In genomic region chr7:100153713-100154519, GRCh38 we compare ENCODE assay signal across 10 cellular contexts. TPM values are rescaled to one million over a fixed set of nuclear protein-coding genes. Genes with fewer than 3 reads are reported as not detected.
DNase-seq lines count a peak whose midpoint lies in the region; ATAC-seq, FAIRE-seq and TF ChIP-seq lines count a peak whose summit lies in the region.
"Had no signal": no experiment of that assay in that cellular context is flagged by ENCODE, and none has a peak within 500 bp of the region (broad histone marks: within the 10 kb centered on the region; RNA-seq: fewer than 3 reads in every experiment).

No MANE protein-coding gene starts in this region.

- POLR2A ChIA-PET in WTC11 (lab: Charles Lee), result no interaction called here

- no peaks in the 10 kb centered on the region for H3K9me3 Mint-ChIP-seq in WTC11
- H3K9me3 Mint-ChIP-seq in mesothelial cell of epicardium, result no peaks in the 10 kb centered on the region
- H3K9me3 Mint-ChIP-seq: T-helper 2 cell treated with Interferon-gamma antibody and Interleukin-4, amounts not matched to agents 5 μg/mL and 100 μg/mL, for 36 hours had no signal

- peak; percentile 10 for DNase-seq in GM13976 (ENCODE audit: low spot score)
- DNase-seq in WTC11 (ENCODE audit: low spot score), result no peak
- no peak for DNase-seq in mesothelial cell of epicardium (ENCODE audit: low spot score in 2 of 2, unreplicated experiment in 2 of 2)
- DNase-seq in CD1c-positive myeloid dendritic cell (ENCODE audit: extremely low spot score), result no peak
- DNase-seq in NK-92 (lab: John Stamatoyannopoulos, UW; ENCODE audit: unreplicated experiment), result no peak
- no peak for DNase-seq in H54 (ENCODE audit: insufficient read length, low spot score)
- DNase-seq: anterior cingulate cortex had no signal

- in situ Hi-C loops in GM13976 (cut with MboI; ENCODE audit: low sequenced_read_pairs, unreplicated experiment), result no loop called here

- peaks cover 36% of the 10 kb centered on the region for H3K4me1 Mint-ChIP-seq in WTC11
- peaks cover 19% of the 10 kb centered on the region for H3K4me1 Mint-ChIP-seq in mesothelial cell of epicardium

- CTCF ChIA-PET in WTC11 (lab: Charles Lee), result interaction anchor here (1.5 kb wide), 1 partner anchor 23 kb away, joined by 5 read pairs; no protein-coding TSS in a partner anchor

- ATAC-seq in WTC11 (no peak), HG02973 (IDR thresholded peaks at IDR 0.05; ENCODE audit: unreplicated experiment) (no peak)

- no peak overlapping the region for H3K4me3 Mint-ChIP-seq in WTC11
- no peak overlapping the region for H3K4me3 Mint-ChIP-seq in mesothelial cell of epicardium
- H3K4me3 Mint-ChIP-seq: T-helper 2 cell treated with Interferon-gamma antibody and Interleukin-4, amounts not matched to agents 5 μg/mL and 100 μg/mL, for 36 hours had no signal

- H3K27me3 Mint-ChIP-seq in WTC11 (ENCODE audit: low read depth), result no peaks in the 10 kb centered on the region
- no peaks in the 10 kb centered on the region for H3K27me3 Mint-ChIP-seq in mesothelial cell of epicardium (ENCODE audit: low read depth)

- peak overlapping the region; percentile 91 for H3K27ac ChIP-seq in 22Rv1

- TF ChIP-seq CTCF in 22Rv1 (IDR thresholded peaks at IDR 0.05), result no peak
- TF ChIP-seq CTCF in GM13976 (IDR thresholded peaks at IDR 0.05; ENCODE audit: borderline replicate concordance, control extremely low read depth, extremely low read depth, insufficient read depth, missing control alignments), result no peak
- TF ChIP-seq CTCF in WTC11 (IDR thresholded peaks at IDR 0.05), result no peak
- no peak for TF ChIP-seq CTCF in mesothelial cell of epicardium (IDR thresholded peaks at IDR 0.05; ENCODE audit: unreplicated experiment)

- TF ChIP-seq POLR2A in H54 (IDR thresholded peaks at IDR 0.05; ENCODE audit: low read depth, low read length), result no peak

- H3K27ac Mint-ChIP-seq in WTC11 (peak overlapping the region; percentile 27; the same call in 1 of the 2 replicates), mesothelial cell of epicardium (peak overlapping the region; percentile 22)
- H3K27ac Mint-ChIP-seq: T-helper 2 cell treated with Interferon-gamma antibody and Interleukin-4, amounts not matched to agents 5 μg/mL and 100 μg/mL, for 36 hours had no signal

- FAIRE-seq in H54 (lab: Jason Lieb, UNC), result no peak

- peaks cover 32% of the 10 kb centered on the region for H3K36me3 Mint-ChIP-seq in WTC11
- peaks cover 10% of the 10 kb centered on the region for H3K36me3 Mint-ChIP-seq in mesothelial cell of epicardium

TF ChIP-seq in WTC11, 78 proteins besides CTCF, POLR2A, EP300 and RAD21:
- TF ChIP-seq ZNF121 (CRISPR knock-in tag; IDR thresholded peaks at IDR 0.05) (0 out of 2 replicates have a peak, but pooled peaks have one; percentile 3), ZNF416 (CRISPR knock-in tag; IDR thresholded peaks at IDR 0.05) (no peak)

RNA-seq across cellular contexts. Expression of gene TRAPPC14, which starts 4.6 kb away (rescaled TPM):
- total RNA-seq in WTC11 (2021) (25.0 to 28.0 TPM (median 25.1 TPM) in 3 replicates), mesothelial cell of epicardium (22.0 to 23.6 TPM (median 23.3 TPM) in 3 replicates)

RNA-seq across cellular contexts. Expression of gene LAMTOR4, which starts 5.2 kb away (rescaled TPM):
- total RNA-seq in WTC11 (2021), result 199 to 235 TPM (median 227 TPM) in 3 replicates
- 97.2 to 109 TPM (median 105 TPM) in 3 replicates for total RNA-seq in mesothelial cell of epicardium

RNA-seq across cellular contexts. Expression of gene GAL3ST4, which starts 14.5 kb away (rescaled TPM):
- total RNA-seq in WTC11 (2021) (8.1 to 10.3 TPM (median 8.9 TPM) in 3 replicates), mesothelial cell of epicardium (9.4 to 10.1 TPM (median 9.4 TPM) in 3 replicates)

RNA-seq across cellular contexts. Expression of gene GPC2, which starts 23.3 kb away (rescaled TPM):
- total RNA-seq in WTC11 (2021) (52.1 to 63.9 TPM (median 63.0 TPM) in 3 replicates), mesothelial cell of epicardium (49.8 to 50.6 TPM (median 50.0 TPM) in 3 replicates)

RNA-seq across cellular contexts. Expression of gene STAG3, which starts 23.8 kb away (rescaled TPM):
- total RNA-seq in WTC11 (2021) (5.2 to 7.6 TPM (median 5.5 TPM) in 3 replicates), mesothelial cell of epicardium (0.94 to 1.9 TPM (median 1.4 TPM) in 3 replicates)
